ENCODE assay signal across 32 cellular contexts in genomic region chr3:88618121-88618645, GRCh38.
DNase-seq lines count a peak whose midpoint lies in the region; ATAC-seq and TF ChIP-seq lines count a peak whose summit lies in the region.
"Had no signal": no experiment of that assay in that cellular context is flagged by ENCODE, and none has a peak within 500 bp of the region (broad histone marks: within the 10 kb centered on the region; RNA-seq: fewer than 3 reads in every experiment).

No MANE protein-coding gene starts in this region.

- no peaks in the 10 kb centered on the region for H3K27me3 Mint-ChIP-seq in endodermal cell (ENCODE audit: insufficient read depth)
- H3K27me3 Mint-ChIP-seq: CD4-positive, alpha-beta T cell; central memory CD8-positive, alpha-beta T cell; IgD-negative memory B cell; naive thymus-derived CD4-positive, alpha-beta T cell; stimulated activated naive B cell treated with anti-CD40 and anti-IgM and Interleukin-4, amounts not matched to agents 10 μg/mL and 1 μg/mL and 100 μg/mL, for 72 hours had no signal

- H3K4me1 ChIP-seq in endodermal cell (ENCODE audit: control insufficient read depth, insufficient read depth, low read length) = no peaks in the 10 kb centered on the region
- H3K4me1 ChIP-seq in smooth muscle cell (ENCODE audit: low read depth) = no peaks in the 10 kb centered on the region
- H3K4me1 ChIP-seq: adrenal gland, esophagus muscularis mucosa, foreskin keratinocyte, lower lobe of right lung, psoas muscle, sigmoid colon, suprapubic skin, upper lobe of right lung had no signal

- H3K9me3 ChIP-seq in endodermal cell (ENCODE audit: control insufficient read depth, low read length) (no peaks in the 10 kb centered on the region), smooth muscle cell (replicated peaks; ENCODE audit: low read depth) (no peaks in the 10 kb centered on the region)
- H3K9me3 ChIP-seq: adrenal gland, esophagus muscularis mucosa, lower lobe of right lung, psoas muscle, sigmoid colon, SK-N-SH, suprapubic skin, upper lobe of right lung had no signal

- H3K27me3 ChIP-seq in endodermal cell (ENCODE audit: control insufficient read depth, insufficient read depth, low read length, poor library complexity, severe bottlenecking) (no peaks in the 10 kb centered on the region), smooth muscle cell (ENCODE audit: low read depth) (no peaks in the 10 kb centered on the region)
- H3K27me3 ChIP-seq: adrenal gland, esophagus muscularis mucosa, foreskin keratinocyte, sigmoid colon, suprapubic skin, upper lobe of right lung had no signal

- H3K27ac ChIP-seq in endodermal cell (ENCODE audit: low read depth, low read length) (peak overlapping the region; percentile 47), smooth muscle cell (ENCODE audit: low read depth) (no peak overlapping the region)
- H3K27ac ChIP-seq: adrenal gland, esophagus muscularis mucosa, foreskin keratinocyte, GM23248, lower lobe of right lung, psoas muscle, sigmoid colon, suprapubic skin, upper lobe of right lung had no signal

- TF ChIP-seq CTCF in endodermal cell (conservative IDR thresholded peaks at IDR 0.05) = no peak
- TF ChIP-seq CTCF in smooth muscle cell (IDR thresholded peaks at IDR 0.05; ENCODE audit: borderline replicate concordance, insufficient read depth, poor library complexity, severe bottlenecking) = no peak

- H3K36me3 Mint-ChIP-seq in endodermal cell (ENCODE audit: low read depth) = no peaks in the 10 kb centered on the region
- H3K36me3 Mint-ChIP-seq: naive thymus-derived CD4-positive, alpha-beta T cell; stimulated activated naive B cell treated with anti-CD40 and anti-IgM and Interleukin-4, amounts not matched to agents 10 μg/mL and 1 μg/mL and 100 μg/mL, for 72 hours had no signal

- peaks cover 5% of the 10 kb centered on the region for H3F3A ChIP-seq in smooth muscle cell (ENCODE audit: low read depth)

- DNase-seq in NCI-H1417 (lab: John Stamatoyannopoulos, UW) (peak in 2 of 3 experiments; percentile 35 to 85), NCI-H1417 treated with DMSO at 0.1 percent for 48 hours (lab: John Stamatoyannopoulos, UW) (no peak), NCI-H446 (lab: John Stamatoyannopoulos, UW) (peak; percentile 69 to 85), endodermal cell (no peak), smooth muscle cell (lab: John Stamatoyannopoulos, UW; ENCODE audit: unreplicated experiment) (no peak), AG08396 (ENCODE audit: low spot score) (no peak)
- no peak for DNase-seq in activated effector memory CD4-positive, alpha-beta T cell treated with Interleukin-2 at 50 U/mL for 16 hours
- DNase-seq: activated CD4-positive, alpha-beta T cell treated with anti-CD3 and anti-CD28 coated beads, Interleukin-2, amount 50 U/mL, for 4 hours; activated naive CD4-positive, alpha-beta T cell treated with anti-CD3 and anti-CD28 coated beads for 36 hours; adrenal gland; AML-193; CD4-positive, alpha-beta T cell; foreskin keratinocyte; GM23248; lower lobe of right lung; MV-4-11; naive thymus-derived CD4-positive, alpha-beta T cell; NCI-H2029; NCI-H226; occipital lobe; PC-3; psoas muscle; sigmoid colon; SK-N-SH; stimulated activated naive B cell treated with anti-CD40 and anti-IgM and Interleukin-4, amounts not matched to agents 10 μg/mL and 1 μg/mL and 100 μg/mL, for 72 hours; upper lobe of right lung had no signal

- no peak overlapping the region for H3K4me3 Mint-ChIP-seq in endodermal cell
- H3K4me3 Mint-ChIP-seq: activated naive CD4-positive, alpha-beta T cell treated with anti-CD3 and anti-CD28 coated beads for 36 hours; CD4-positive, alpha-beta T cell; central memory CD8-positive, alpha-beta T cell; IgD-negative memory B cell; naive thymus-derived CD4-positive, alpha-beta T cell; stimulated activated naive B cell treated with anti-CD40 and anti-IgM and Interleukin-4, amounts not matched to agents 10 μg/mL and 1 μg/mL and 100 μg/mL, for 72 hours; T-helper 1 cell treated with Interleukin-12 subunit alpha and Interleukin-12 subunit beta and Interleukin-4 antibody, amounts not matched to agents 30 μg/mL and 1 μg/mL, for 36 hours had no signal

- WGBS in endodermal cell (ENCODE audit: insufficient coverage in 1 of 2, insufficient read length in 1 of 2), 2 experiments = 89 to 95% methylated on average over 3 to 5 of the region's 6 CpGs
- WGBS in smooth muscle cell (ENCODE audit: low lambda C conversion rate) = 46% methylated on average over 6 of the region's 6 CpGs

- H3K27ac Mint-ChIP-seq in endodermal cell = no peak overlapping the region
- H3K27ac Mint-ChIP-seq: activated naive CD4-positive, alpha-beta T cell treated with anti-CD3 and anti-CD28 coated beads for 36 hours; CD4-positive, alpha-beta T cell; IgD-negative memory B cell; naive thymus-derived CD4-positive, alpha-beta T cell; stimulated activated naive B cell treated with anti-CD40 and anti-IgM and Interleukin-4, amounts not matched to agents 10 μg/mL and 1 μg/mL and 100 μg/mL, for 72 hours; T-helper 1 cell treated with Interleukin-12 subunit alpha and Interleukin-12 subunit beta and Interleukin-4 antibody, amounts not matched to agents 30 μg/mL and 1 μg/mL, for 36 hours had no signal

- peak overlapping the region; percentile 28 for H3K4me2 ChIP-seq in smooth muscle cell
- H3K4me2 ChIP-seq: SK-N-SH had no signal

- H3K4me3 ChIP-seq in endodermal cell (ENCODE audit: low read length) = no peak overlapping the region
- no peak overlapping the region for H3K4me3 ChIP-seq in smooth muscle cell
- H3K4me3 ChIP-seq: adrenal gland, esophagus muscularis mucosa, GM23248, lower lobe of right lung, psoas muscle, sigmoid colon, suprapubic skin, upper lobe of right lung had no signal

- no peaks in the 10 kb centered on the region for H3K9me3 Mint-ChIP-seq in endodermal cell
- H3K9me3 Mint-ChIP-seq: activated naive CD4-positive, alpha-beta T cell treated with anti-CD3 and anti-CD28 coated beads for 36 hours; CD4-positive, alpha-beta T cell; stimulated activated naive B cell treated with anti-CD40 and anti-IgM and Interleukin-4, amounts not matched to agents 10 μg/mL and 1 μg/mL and 100 μg/mL, for 72 hours; T-helper 1 cell treated with Interleukin-12 subunit alpha and Interleukin-12 subunit beta and Interleukin-4 antibody, amounts not matched to agents 30 μg/mL and 1 μg/mL, for 36 hours had no signal

- no peaks in the 10 kb centered on the region for H4K20me1 ChIP-seq in smooth muscle cell (ENCODE audit: low read depth)

- no peaks in the 10 kb centered on the region for H3K79me2 ChIP-seq in smooth muscle cell (ENCODE audit: low read depth)

- H2AFZ ChIP-seq in smooth muscle cell (ENCODE audit: low read depth) = peak overlapping the region; percentile 61
- H2AFZ ChIP-seq: GM23248 had no signal

- peaks cover 7% of the 10 kb centered on the region for H3K4me1 Mint-ChIP-seq in endodermal cell
- H3K4me1 Mint-ChIP-seq: central memory CD8-positive, alpha-beta T cell; naive thymus-derived CD4-positive, alpha-beta T cell; stimulated activated naive B cell treated with anti-CD40 and anti-IgM and Interleukin-4, amounts not matched to agents 10 μg/mL and 1 μg/mL and 100 μg/mL, for 72 hours had no signal

- no peak for ATAC-seq in GM19455 (IDR thresholded peaks at IDR 0.05; ENCODE audit: unreplicated experiment)
- ATAC-seq: foreskin keratinocyte; lower lobe of right lung; naive thymus-derived CD4-positive, alpha-beta T cell; PC-3; psoas muscle; stimulated activated naive B cell treated with anti-CD40 and anti-IgM and Interleukin-4, amounts not matched to agents 10 μg/mL and 1 μg/mL and 100 μg/mL, for 72 hours; upper lobe of right lung had no signal

- no peak overlapping the region for H3K9ac ChIP-seq in endodermal cell (ENCODE audit: extremely low read depth, low read length, poor library complexity, severe bottlenecking)
- no peak overlapping the region for H3K9ac ChIP-seq in smooth muscle cell (ENCODE audit: low read depth)
- H3K9ac ChIP-seq: GM23248, SK-N-SH had no signal

- H3K36me3 ChIP-seq in endodermal cell (ENCODE audit: control insufficient read depth, insufficient read depth, low read length) (no peaks in the 10 kb centered on the region), smooth muscle cell (ENCODE audit: low read depth) (no peaks in the 10 kb centered on the region)
- H3K36me3 ChIP-seq: adrenal gland, esophagus muscularis mucosa, lower lobe of right lung, sigmoid colon, suprapubic skin, upper lobe of right lung had no signal

Comparison
In these comparisons a context has a peak if more than half of its experiments do, and no peak if none do; other contexts are left out.
1. DNase-seq: peak in NCI-H1417 (2 of 3) and NCI-H446 (2 of 2); none in NCI-H1417 treated with DMSO at 0.1 percent for 48 hours (single experiment), endodermal cell (single experiment), smooth muscle cell (single experiment), AG08396 (single experiment) and activated effector memory CD4-positive, alpha-beta T cell treated with Interleukin-2 at 50 U/mL for 16 hours (single experiment).